14 cellular contexts compared by ENCODE assay signal in the genomic region with DNA sequence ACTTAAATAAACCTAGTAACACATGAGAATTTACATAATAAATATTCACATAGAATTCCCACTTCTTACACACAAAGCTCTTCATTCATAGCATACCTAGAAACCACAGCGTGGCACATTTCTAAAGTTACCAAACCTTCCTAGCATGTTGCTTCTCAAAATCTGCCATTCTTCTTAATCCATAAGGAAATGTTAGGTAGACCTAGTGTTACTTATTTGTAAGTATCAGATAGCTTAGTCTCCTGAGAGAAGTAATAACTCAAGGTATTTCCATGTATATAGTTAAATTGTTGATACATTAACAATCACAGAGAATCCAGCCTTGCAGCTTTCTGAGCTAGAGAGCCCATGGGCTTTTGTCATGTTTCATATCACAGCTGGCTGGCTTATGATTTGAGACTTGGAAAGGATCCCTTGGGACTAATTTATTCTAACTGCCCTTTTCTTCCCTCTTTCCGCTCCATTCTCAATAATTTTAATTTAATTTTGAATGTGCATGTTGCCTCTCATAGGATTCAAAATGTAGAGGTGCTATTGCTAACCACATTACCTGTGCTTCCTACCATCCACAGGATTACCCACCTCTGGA. TPM values are rescaled to one million over a fixed set of nuclear protein-coding genes. Genes with fewer than 3 reads are reported as not detected.
DNase-seq lines count a peak whose midpoint lies in the region; ATAC-seq and TF ChIP-seq lines count a peak whose summit lies in the region.
"Had no signal": no experiment of that assay in that cellular context is flagged by ENCODE, and none has a peak within 500 bp of the region (broad histone marks: within the 10 kb centered on the region; RNA-seq: fewer than 3 reads in every experiment).

No MANE protein-coding gene starts in this region.

- no peak for TF ChIP-seq CTCF in AG10803 (conservative IDR thresholded peaks at IDR 0.05; ENCODE audit: low read length)
- TF ChIP-seq CTCF in mesothelial cell of epicardium (IDR thresholded peaks at IDR 0.05; ENCODE audit: unreplicated experiment): no peak

- peaks cover 39% of the 10 kb centered on the region for H3K4me1 ChIP-seq in HAP-1
- peaks cover 75% of the 10 kb centered on the region for H3K4me1 ChIP-seq in adipocyte (ENCODE audit: control insufficient read depth, insufficient read depth, low read length)

- H3K4me3 Mint-ChIP-seq in mesothelial cell of epicardium: no peak overlapping the region

- no peaks in the 10 kb centered on the region for H3K9me3 Mint-ChIP-seq in mesothelial cell of epicardium

- no peak for ATAC-seq in GM19397 (IDR thresholded peaks at IDR 0.05; ENCODE audit: unreplicated experiment)
- no peak for ATAC-seq in GM21717 (IDR thresholded peaks at IDR 0.05; ENCODE audit: unreplicated experiment)
- ATAC-seq in HG02588 (IDR thresholded peaks at IDR 0.05; ENCODE audit: unreplicated experiment): no peak
- ATAC-seq: esophagus mucosa had no signal

- peaks cover 67% of the 10 kb centered on the region for H3K4me1 Mint-ChIP-seq in mesothelial cell of epicardium

- no peaks in the 10 kb centered on the region for H3K27me3 Mint-ChIP-seq in mesothelial cell of epicardium (ENCODE audit: low read depth)

- H3K9me3 ChIP-seq in HAP-1 (no peaks in the 10 kb centered on the region), adipocyte (ENCODE audit: control insufficient read depth, low read length) (no peaks in the 10 kb centered on the region)

- in situ Hi-C loops in HAP-1 (cut with MboI; ENCODE audit: low sequenced_read_pairs): no loop called here

- DNase-seq in AG10803 (ENCODE audit: low read depth) (peak; percentile 45), HAP-1 (ENCODE audit: low spot score in 2 of 2) (peak; percentile 14 to 76), adipocyte (ENCODE audit: low read depth) (peak; percentile 30), mesothelial cell of epicardium (ENCODE audit: low spot score in 2 of 2, unreplicated experiment in 2 of 2) (no peak), DMS153 (lab: John Stamatoyannopoulos, UW) (no peak)
- DNase-seq: activated T-cell treated with anti-CD3 and anti-CD28 coated beads for 4 hours, C1 segment of cervical spinal cord, H7, KG1, NCI-H2107 had no signal

- H3K9ac ChIP-seq in adipocyte (ENCODE audit: low read length): no peak overlapping the region

- H3K27ac Mint-ChIP-seq in mesothelial cell of epicardium: peak overlapping the region; percentile 54

- H3K36me3 ChIP-seq in HAP-1 (replicated peaks) (no peaks in the 10 kb centered on the region), adipocyte (ENCODE audit: control insufficient read depth, insufficient read depth, low read length, severe bottlenecking) (no peaks in the 10 kb centered on the region)

- H3K4me3 ChIP-seq in AG10803 (ENCODE audit: low read length): no peak overlapping the region
- H3K4me3 ChIP-seq in HAP-1: no peak overlapping the region
- H3K4me3 ChIP-seq in adipocyte (ENCODE audit: low read length): peak overlapping the region; percentile 6

- H3K27me3 ChIP-seq in HAP-1 (ENCODE audit: low read depth): no peaks in the 10 kb centered on the region
- H3K27me3 ChIP-seq in adipocyte (replicated peaks; ENCODE audit: control insufficient read depth, insufficient read depth, low read length): no peaks in the 10 kb centered on the region

- peaks cover 1% of the 10 kb centered on the region for H3K36me3 Mint-ChIP-seq in mesothelial cell of epicardium

RNA-seq across cellular contexts. Expression of a gene that starts 17.6 kb away (rescaled TPM):
- total RNA-seq in mesothelial cell of epicardium: 18.1 to 20.3 TPM (median 19.6 TPM) in 3 replicates

Comparison
In these comparisons a context has a peak if more than half of its experiments do, and no peak if none do; other contexts are left out.
1. DNase-seq: peak in AG10803 (single experiment), HAP-1 (2 of 2) and adipocyte (single experiment); none in mesothelial cell of epicardium (0 of 2) and DMS153 (single experiment).